33 cellular contexts compared by ENCODE assay signal in the genomic region with DNA sequence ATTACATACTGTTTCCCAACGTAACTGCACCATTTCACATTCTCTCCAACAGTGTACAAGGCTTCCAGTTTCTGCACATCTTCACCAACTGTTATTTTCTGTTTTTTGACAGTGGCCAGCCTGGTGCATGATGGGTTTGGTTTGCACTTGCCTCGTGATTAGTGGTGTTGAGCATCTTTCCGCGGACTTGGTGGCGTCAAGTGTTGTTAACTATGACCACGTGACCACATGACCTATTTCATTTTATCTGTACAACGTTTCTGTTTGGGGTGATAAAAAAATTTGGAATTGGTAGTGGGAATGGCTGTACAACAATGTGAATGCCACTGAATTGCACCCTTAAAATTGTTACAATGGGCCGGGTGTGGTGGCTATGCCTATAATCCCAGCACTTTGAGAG.
"Had no signal": no experiment of that assay in that cellular context is flagged by ENCODE, and none has a peak within 500 bp of the region (broad histone marks: within the 10 kb centered on the region; RNA-seq: fewer than 3 reads in every experiment).

No MANE protein-coding gene starts in this region.

- H2AFZ ChIP-seq: PC-9 had no signal

- H3K4me2 ChIP-seq: PC-9 had no signal

- H3K36me3 Mint-ChIP-seq: activated CD8-positive, alpha-beta memory T cell treated with anti-CD3 and anti-CD28 coated beads, Interleukin-2, amount 10 ng/mL, durations not matched to agents 7 days and 5 days; activated naive CD8-positive, alpha-beta T cell had no signal

- ATAC-seq: activated CD8-positive, alpha-beta memory T cell treated with anti-CD3 and anti-CD28 coated beads, Interleukin-2, amount 10 ng/mL, durations not matched to agents 7 days and 5 days; Right ventricle myocardium inferior; SK-N-SH treated with all-trans-retinoic acid at 6 μM for 48 hours had no signal

- H3K4me3 ChIP-seq: PC-9 had no signal

- H3K4me3 Mint-ChIP-seq: activated CD4-positive, alpha-beta memory T cell treated with anti-CD3 and anti-CD28 coated beads, Interleukin-2, amount 10 ng/mL, durations not matched to agents 7 days and 5 days; activated CD8-positive, alpha-beta memory T cell treated with anti-CD3 and anti-CD28 coated beads, Interleukin-2, amount 10 ng/mL, durations not matched to agents 7 days and 5 days; activated naive CD4-positive, alpha-beta T cell treated with anti-CD3 and anti-CD28 coated beads, Interleukin-2, amount 10 ng/mL, durations not matched to agents 7 days and 5 days; activated naive CD8-positive, alpha-beta T cell had no signal

- H3K27ac Mint-ChIP-seq: activated CD4-positive, alpha-beta memory T cell treated with anti-CD3 and anti-CD28 coated beads, Interleukin-2, amount 10 ng/mL, durations not matched to agents 7 days and 5 days; activated CD8-positive, alpha-beta memory T cell treated with anti-CD3 and anti-CD28 coated beads, Interleukin-2, amount 10 ng/mL, durations not matched to agents 7 days and 5 days; activated naive CD4-positive, alpha-beta T cell treated with anti-CD3 and anti-CD28 coated beads, Interleukin-2, amount 10 ng/mL, durations not matched to agents 7 days and 5 days; activated naive CD8-positive, alpha-beta T cell; activated naive CD8-positive, alpha-beta T cell treated with anti-CD3 and anti-CD28 coated beads, Interleukin-2, amount 50 U/mL, for 24 hours; brain had no signal

- H3K27me3 Mint-ChIP-seq: activated naive CD8-positive, alpha-beta T cell had no signal

- DNase-seq: activated CD4-positive, alpha-beta memory T cell treated with anti-CD3 and anti-CD28 coated beads, Interleukin-2, amount 10 ng/mL, durations not matched to agents 7 days and 5 days; activated CD4-positive, alpha-beta T cell treated with anti-CD3 and anti-CD28 coated beads for 1 hour; activated CD4-positive, alpha-beta T cell treated with anti-CD3 and anti-CD28 coated beads for 48 hours; activated CD4-positive, CD25-positive, alpha-beta regulatory T cell; activated CD8-positive, alpha-beta memory T cell treated with anti-CD3 and anti-CD28 coated beads for 24 hours; activated CD8-positive, alpha-beta memory T cell treated with anti-CD3 and anti-CD28 coated beads, Interleukin-2, amount 10 ng/mL, durations not matched to agents 7 days and 5 days; activated CD8-positive, alpha-beta memory T cell treated with anti-CD3 and anti-CD28 coated beads, Interleukin-2, amount 50 U/mL, for 48 hours; activated effector memory CD4-positive, alpha-beta T cell treated with Interleukin-2 at 50 U/mL for 16 hours; activated naive CD4-positive, alpha-beta T cell treated with anti-CD3 and anti-CD28 coated beads, Interleukin-2, amount 10 ng/mL, durations not matched to agents 7 days and 5 days; activated naive CD8-positive, alpha-beta T cell treated with anti-CD3 and anti-CD28 coated beads, Interleukin-2, amount 50 U/mL, for 24 hours; activated T-cell treated with anti-CD3 and anti-CD28 coated beads, Interleukin-2, amount 50 U/mL, for 48 hours; anterior cingulate cortex; cerebellar nuclear complex; Kasumi-1; MM.1S; NCI-H1092; NCI-H1436 treated with DMSO at 0.1 percent for 48 hours; NCI-H1694 treated with DMSO at 0.1 percent for 48 hours; NCI-H2029; NCI-H345; NCI-H524 treated with DMSO at 0.1 percent for 48 hours; NK-92 treated with Interleukin-12 subunit alpha and Interleukin-12 subunit beta, amount 100 ng/mL, for 24 hours; PC-9; SIG-M5; T-helper 1 cell; T-helper 2 cell; T-helper 9 cell had no signal

- H3K27ac ChIP-seq: PC-9, RWPE1, VCaP had no signal

- H3K9me3 Mint-ChIP-seq: activated CD4-positive, alpha-beta memory T cell treated with anti-CD3 and anti-CD28 coated beads, Interleukin-2, amount 10 ng/mL, durations not matched to agents 7 days and 5 days; activated naive CD4-positive, alpha-beta T cell treated with anti-CD3 and anti-CD28 coated beads, Interleukin-2, amount 10 ng/mL, durations not matched to agents 7 days and 5 days; activated naive CD8-positive, alpha-beta T cell treated with anti-CD3 and anti-CD28 coated beads, Interleukin-2, amount 50 U/mL, for 24 hours; brain had no signal
